In the genomic region with DNA sequence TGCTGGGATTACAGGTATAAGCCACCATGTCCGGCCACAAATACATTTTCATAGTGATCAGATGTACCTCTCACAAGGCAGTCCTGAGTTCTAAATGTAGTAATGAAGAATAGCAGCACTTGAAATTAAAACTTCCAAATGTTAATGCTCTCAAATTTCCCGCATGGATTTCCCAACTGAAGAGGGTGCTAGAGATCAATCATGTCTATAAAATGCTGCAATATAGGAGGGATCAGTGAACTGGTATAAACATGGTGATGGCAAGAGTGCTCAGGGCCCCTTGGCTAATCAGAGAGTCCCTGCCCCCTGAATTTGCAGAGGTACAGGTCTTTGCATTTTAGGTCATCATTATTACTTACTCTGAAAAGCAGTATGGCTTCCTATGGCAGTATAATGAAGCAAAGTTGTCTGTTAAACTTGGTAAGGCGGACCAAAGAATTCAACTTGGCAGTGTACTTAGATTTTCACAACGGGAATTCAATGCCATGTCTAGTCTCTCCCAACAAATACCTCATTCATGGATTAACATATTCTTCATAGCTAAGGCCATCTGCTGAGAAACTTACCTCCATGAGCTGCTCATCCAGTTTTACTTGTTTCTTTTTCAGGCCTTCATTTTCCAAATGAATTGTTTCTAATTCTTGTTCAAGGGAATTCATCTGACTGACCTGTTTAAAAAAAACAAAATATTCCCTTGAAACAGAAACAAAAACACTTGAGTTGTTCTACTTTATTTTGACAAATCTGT, we compare ENCODE assay signal across 2 cellular contexts.
TF ChIP-seq lines count a peak whose summit lies in the region.

No MANE protein-coding gene starts in this region.

TF ChIP-seq in SK-N-SH, 30 proteins besides CTCF, POLR2A, EP300 and RAD21 (continued from another document):
- TF ChIP-seq, protein P1, sequence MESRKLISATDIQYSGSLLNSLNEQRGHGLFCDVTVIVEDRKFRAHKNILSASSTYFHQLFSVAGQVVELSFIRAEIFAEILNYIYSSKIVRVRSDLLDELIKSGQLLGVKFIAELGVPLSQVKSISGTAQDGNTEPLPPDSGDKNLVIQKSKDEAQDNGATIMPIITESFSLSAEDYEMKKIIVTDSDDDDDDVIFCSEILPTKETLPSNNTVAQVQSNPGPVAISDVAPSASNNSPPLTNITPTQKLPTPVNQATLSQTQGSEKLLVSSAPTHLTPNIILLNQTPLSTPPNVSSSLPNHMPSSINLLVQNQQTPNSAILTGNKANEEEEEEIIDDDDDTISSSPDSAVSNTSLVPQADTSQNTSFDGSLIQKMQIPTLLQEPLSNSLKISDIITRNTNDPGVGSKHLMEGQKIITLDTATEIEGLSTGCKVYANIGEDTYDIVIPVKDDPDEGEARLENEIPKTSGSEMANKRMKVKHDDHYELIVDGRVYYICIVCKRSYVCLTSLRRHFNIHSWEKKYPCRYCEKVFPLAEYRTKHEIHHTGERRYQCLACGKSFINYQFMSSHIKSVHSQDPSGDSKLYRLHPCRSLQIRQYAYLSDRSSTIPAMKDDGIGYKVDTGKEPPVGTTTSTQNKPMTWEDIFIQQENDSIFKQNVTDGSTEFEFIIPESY (IDR thresholded peaks at IDR 0.05; ENCODE audit: borderline replicate concordance, low read depth) = no peak
- TF ChIP-seq RCOR1 (IDR thresholded peaks at IDR 0.05; ENCODE audit: low read length) (no peak), PBX3 (IDR thresholded peaks at IDR 0.05) (no peak), MAX (IDR thresholded peaks at IDR 0.05; ENCODE audit: low read depth) (no peak)

TF ChIP-seq in SK-N-SH treated with all-trans-retinoic acid at 6 μM for 48 hours, 23 proteins besides CTCF, POLR2A, EP300 and RAD21 (continued from another document):
- TF ChIP-seq, protein P2, sequence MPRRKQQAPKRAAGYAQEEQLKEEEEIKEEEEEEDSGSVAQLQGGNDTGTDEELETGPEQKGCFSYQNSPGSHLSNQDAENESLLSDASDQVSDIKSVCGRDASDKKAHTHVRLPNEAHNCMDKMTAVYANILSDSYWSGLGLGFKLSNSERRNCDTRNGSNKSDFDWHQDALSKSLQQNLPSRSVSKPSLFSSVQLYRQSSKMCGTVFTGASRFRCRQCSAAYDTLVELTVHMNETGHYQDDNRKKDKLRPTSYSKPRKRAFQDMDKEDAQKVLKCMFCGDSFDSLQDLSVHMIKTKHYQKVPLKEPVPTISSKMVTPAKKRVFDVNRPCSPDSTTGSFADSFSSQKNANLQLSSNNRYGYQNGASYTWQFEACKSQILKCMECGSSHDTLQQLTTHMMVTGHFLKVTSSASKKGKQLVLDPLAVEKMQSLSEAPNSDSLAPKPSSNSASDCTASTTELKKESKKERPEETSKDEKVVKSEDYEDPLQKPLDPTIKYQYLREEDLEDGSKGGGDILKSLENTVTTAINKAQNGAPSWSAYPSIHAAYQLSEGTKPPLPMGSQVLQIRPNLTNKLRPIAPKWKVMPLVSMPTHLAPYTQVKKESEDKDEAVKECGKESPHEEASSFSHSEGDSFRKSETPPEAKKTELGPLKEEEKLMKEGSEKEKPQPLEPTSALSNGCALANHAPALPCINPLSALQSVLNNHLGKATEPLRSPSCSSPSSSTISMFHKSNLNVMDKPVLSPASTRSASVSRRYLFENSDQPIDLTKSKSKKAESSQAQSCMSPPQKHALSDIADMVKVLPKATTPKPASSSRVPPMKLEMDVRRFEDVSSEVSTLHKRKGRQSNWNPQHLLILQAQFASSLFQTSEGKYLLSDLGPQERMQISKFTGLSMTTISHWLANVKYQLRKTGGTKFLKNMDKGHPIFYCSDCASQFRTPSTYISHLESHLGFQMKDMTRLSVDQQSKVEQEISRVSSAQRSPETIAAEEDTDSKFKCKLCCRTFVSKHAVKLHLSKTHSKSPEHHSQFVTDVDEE (CRISPR knock-in tag; IDR thresholded peaks at IDR 0.05) = no peak
- TF ChIP-seq POU6F1 (CRISPR knock-in tag; IDR thresholded peaks at IDR 0.05; ENCODE audit: borderline replicate concordance, low read depth) (no peak), TCF4 (CRISPR knock-in tag; IDR thresholded peaks at IDR 0.05; ENCODE audit: borderline replicate concordance) (no peak), RARB (CRISPR knock-in tag; IDR thresholded peaks at IDR 0.05) (no peak), GLIS3 (CRISPR knock-in tag; IDR thresholded peaks at IDR 0.05) (no peak), TOX (CRISPR knock-in tag; IDR thresholded peaks at IDR 0.05; ENCODE audit: borderline replicate concordance) (no peak), ZNF70 (CRISPR knock-in tag; IDR thresholded peaks at IDR 0.05) (no peak), ZC3H10 (CRISPR knock-in tag; IDR thresholded peaks at IDR 0.05) (no peak), SNAI2 (CRISPR knock-in tag; IDR thresholded peaks at IDR 0.05) (no peak), ZNF8 (CRISPR knock-in tag; IDR thresholded peaks at IDR 0.05) (no peak), OSR1 (CRISPR knock-in tag; IDR thresholded peaks at IDR 0.05) (no peak), CSRNP3 (CRISPR knock-in tag; IDR thresholded peaks at IDR 0.05) (no peak)
